Comparison of ENCODE assay signal across 24 cellular contexts in genomic region chr13:101755228-101755887, GRCh38.
A peak's percentile ranks its signal among the peaks of the same experiment; 100 is the strongest.
DNase-seq lines count a peak whose midpoint lies in the region; ATAC-seq, FAIRE-seq and TF ChIP-seq lines count a peak whose summit lies in the region.
"Had no signal": no experiment of that assay in that cellular context is flagged by ENCODE, and none has a peak within 500 bp of the region (broad histone marks: within the 10 kb centered on the region; RNA-seq: fewer than 3 reads in every experiment).

No MANE protein-coding gene starts in this region.

- H3K9me3 ChIP-seq in right lobe of liver (no peaks in the 10 kb centered on the region), heart left ventricle (no peaks in the 10 kb centered on the region)
- H3K9me3 ChIP-seq: A549, Caco-2 had no signal

- H3K4me3 ChIP-seq in choroid plexus epithelial cell (ENCODE audit: low read depth, low read length) (no peak overlapping the region), right lobe of liver (no peak overlapping the region), heart left ventricle (no peak overlapping the region)
- H3K4me3 ChIP-seq: A549, GM23338, PC-9 had no signal

- H3K36me3 ChIP-seq in right lobe of liver (no peaks in the 10 kb centered on the region), heart left ventricle (no peaks in the 10 kb centered on the region)

- no peak overlapping the region for H3K27ac Mint-ChIP-seq in Calu3 (ENCODE audit: unreplicated experiment)
- H3K27ac Mint-ChIP-seq: CD4-positive, alpha-beta T cell; GM23338 had no signal

- CTCF ChIA-PET in Calu3 (lab: Charles Lee), result no interaction called here

- 54% methylated on average over 6 of the region's 6 CpGs for WGBS in right lobe of liver (ENCODE audit: insufficient coverage, low coverage, low lambda C conversion rate, missing lambda C conversion rate)
- WGBS in heart left ventricle, 4 donors, result 64 to 83% (median 73%) methylated on average over 6 of the region's 6 CpGs

- no peaks in the 10 kb centered on the region for H3K4me1 Mint-ChIP-seq in Calu3 (ENCODE audit: low read depth, unreplicated experiment)

- no peaks in the 10 kb centered on the region for H3K27me3 Mint-ChIP-seq in Calu3 (ENCODE audit: unreplicated experiment)

- H3K9me3 Mint-ChIP-seq in Calu3 (ENCODE audit: low read depth, unreplicated experiment), result no peaks in the 10 kb centered on the region
- H3K9me3 Mint-ChIP-seq: CD4-positive, alpha-beta T cell; GM23338 had no signal

- H3K27me3 ChIP-seq in right lobe of liver (no peaks in the 10 kb centered on the region), heart left ventricle (no peaks in the 10 kb centered on the region)

- TF ChIP-seq POLR2A in H54 (IDR thresholded peaks at IDR 0.05; ENCODE audit: low read depth, low read length) (no peak), right lobe of liver (IDR thresholded peaks at IDR 0.05) (no peak), heart left ventricle (IDR thresholded peaks at IDR 0.05) (no peak)

- TF ChIP-seq CTCF in choroid plexus epithelial cell (conservative IDR thresholded peaks at IDR 0.05; ENCODE audit: low read depth, low read length) (no peak), right lobe of liver (IDR thresholded peaks at IDR 0.05) (no peak), Calu3 (IDR thresholded peaks at IDR 0.05; ENCODE audit: unreplicated experiment) (no peak), heart left ventricle (IDR thresholded peaks at IDR 0.05) (no peak)

- FAIRE-seq in H54 (lab: Jason Lieb, UNC), result peak; percentile 20
- FAIRE-seq: A549 had no signal

- BruUV-seq in Calu3 (replicated peaks; lab: Mats Ljungman, UMichigan), result no TSS peak

- ATAC-seq in right lobe of liver (peak; percentile 44 to 84 (median 64)), heart left ventricle (no peak)
- ATAC-seq: A549, GM23338, HCT116 had no signal

- no peaks in the 10 kb centered on the region for H3K36me3 Mint-ChIP-seq in Calu3 (ENCODE audit: insufficient read depth, unreplicated experiment)

- no peak overlapping the region for H3K4me3 Mint-ChIP-seq in Calu3 (ENCODE audit: low read depth, unreplicated experiment)
- H3K4me3 Mint-ChIP-seq: CD4-positive, alpha-beta T cell; GM23338 had no signal

- no peak for DNase-seq in H54 (ENCODE audit: insufficient read length, low spot score)
- peak; percentile 63 for DNase-seq in SK-N-DZ (ENCODE audit: low spot score)
- DNase-seq in choroid plexus epithelial cell (ENCODE audit: low read depth), result peak; percentile 20
- no peak for DNase-seq in right lobe of liver
- no peak for DNase-seq in Calu3
- no peak for DNase-seq in NCI-H2107 treated with DMSO at 0.1 percent for 48 hours (lab: John Stamatoyannopoulos, UW; ENCODE audit: unreplicated experiment)
- DNase-seq in heart left ventricle, result no peak
- no peak for DNase-seq in activated gamma-delta T cell (lab: John Stamatoyannopoulos, UW)
- DNase-seq: Caco-2; CD4-positive, alpha-beta T cell; DMS153; GF-D8; KBM-7; NCI-H1105 treated with DMSO at 0.1 percent for 48 hours; NCI-H187; NCI-H2107; NCI-H2227 treated with DMSO at 0.1 percent for 48 hours; NCI-H510A treated with DMSO at 0.1 percent for 48 hours; NCI-H774; PC-9 had no signal

- intact Hi-C loops in right lobe of liver (cut with DNase I) (no loop called here), Calu3 (cut with micrococcal nuclease; ENCODE audit: unreplicated experiment) (no loop called here), heart left ventricle (cut with DNase I) (loop anchor here in 7 of 10 donors (5.0 to 10.0 kb wide), 5 partner anchors 238 to 613 kb away; no protein-coding TSS in a partner anchor)

- H3K27ac ChIP-seq in right lobe of liver (peak overlapping the region in 2 of 3 donors; percentile 22 to 52), heart left ventricle (no peak overlapping the region)
- H3K27ac ChIP-seq: A549, PC-9, RWPE1 had no signal

- H3K4me1 ChIP-seq in right lobe of liver, result peaks cover 0 to 15% (median 6%) of the 10 kb centered on the region in 4 donors
- peaks cover 0 to 9% (median 0%) of the 10 kb centered on the region in 12 donors for H3K4me1 ChIP-seq in heart left ventricle
- H3K4me1 ChIP-seq: Caco-2 had no signal

Comparison
In these comparisons a context has a peak if more than half of its experiments do, and no peak if none do; other contexts are left out.
1. DNase-seq: peak in SK-N-DZ (single experiment) and choroid plexus epithelial cell (single experiment); none in H54 (single experiment), right lobe of liver (0 of 3), Calu3 (single experiment), NCI-H2107 treated with DMSO at 0.1 percent for 48 hours (single experiment), heart left ventricle (0 of 5) and activated gamma-delta T cell (single experiment).
2. ATAC-seq: peak in right lobe of liver (4 of 4); none in heart left ventricle (0 of 4).
3. H3K27ac ChIP-seq: peak in right lobe of liver (2 of 3); none in heart left ventricle (0 of 12).
4. intact Hi-C loops: an anchor here in heart left ventricle (5.0 to 10.0 kb wide); none called in right lobe of liver and Calu3.